In genomic region chr16:21650517-21650916, GRCh38 we compare ENCODE assay signal across 15 cellular contexts. TPM values are rescaled to one million over a fixed set of nuclear protein-coding genes. Genes with fewer than 3 reads are reported as not detected.
DNase-seq lines count a peak whose midpoint lies in the region; ATAC-seq, FAIRE-seq and TF ChIP-seq lines count a peak whose summit lies in the region.
"Had no signal": no experiment of that assay in that cellular context is flagged by ENCODE, and none has a peak within 500 bp of the region (broad histone marks: within the 10 kb centered on the region; RNA-seq: fewer than 3 reads in every experiment).

No MANE protein-coding gene starts in this region.

- in situ Hi-C loops in HepG2 (cut with HindIII; ENCODE audit: extremely low pct_ligation_motif_present, low pct_unique_long_range_greater_than_20kb) (no loop called here), mammary epithelial cell (cut with MboI; ENCODE audit: low sequenced_read_pairs in 2 of 2) (loop anchor here in 1 of 2 donors (25.0 kb wide), 1 partner anchor 162 kb away; no protein-coding TSS in a partner anchor)

- ATAC-seq in right lobe of liver (peak in 3 of 4 donors; percentile 36 to 61 (median 49)), HepG2 (no peak)

- 78% methylated on average over 1 of the region's 1 CpG for whole genome bisulfite sequencing in right lobe of liver (ENCODE audit: insufficient coverage, low coverage, low lambda C conversion rate, missing lambda C conversion rate)
- 100% methylated on average over 1 of the region's 1 CpG for WGBS in HepG2 (ENCODE audit: low lambda C conversion rate)
- WGBS in esophagus muscularis mucosa = 88% methylated on average over 1 of the region's 1 CpG
- WGBS in mammary epithelial cell (ENCODE audit: low coverage, missing lambda C conversion rate) = 100% methylated on average over 1 of the region's 1 CpG

- H3K79me2 ChIP-seq in HepG2 (ENCODE audit: insufficient read depth, low read length) (no peaks in the 10 kb centered on the region), mammary epithelial cell (ENCODE audit: insufficient read depth, low read length) (peaks cover 47% of the 10 kb centered on the region)

- BruUV-seq in HepG2 (replicated peaks; lab: Mats Ljungman, UMichigan) = no TSS peak
- BruUV-seq in mammary epithelial cell (replicated peaks; lab: Mats Ljungman, UMichigan) = no TSS peak

- intact Hi-C loops in right lobe of liver (cut with DNase I) (no loop called here), HepG2 (cut with micrococcal nuclease; ENCODE audit: unreplicated experiment) (no loop called here), esophagus muscularis mucosa (cut with DNase I) (no loop called here), mammary epithelial cell (cut with micrococcal nuclease) (loop anchor here (10.0 kb wide), 1 partner anchor 534 kb away; no protein-coding TSS in a partner anchor)

- H4K20me1 ChIP-seq in HepG2 (ENCODE audit: insufficient read depth, low read length) = peaks cover 3% of the 10 kb centered on the region; the same call in 1 of the 2 replicates
- H4K20me1 ChIP-seq in mammary epithelial cell (ENCODE audit: insufficient read depth, low read length) = no peaks in the 10 kb centered on the region

- dilution Hi-C loops in mammary epithelial cell (cut with HindIII; ENCODE audit: low sequenced_read_pairs) = no loop called here

- no peak overlapping the region for H3K4me2 ChIP-seq in HepG2 (ENCODE audit: low read depth, low read length)
- no peak overlapping the region for H3K4me2 ChIP-seq in mammary epithelial cell (ENCODE audit: insufficient read depth, low read depth, low read length)

- H3K36me3 ChIP-seq in right lobe of liver (peaks cover 0 to 6% (median 0%) of the 10 kb centered on the region in 4 donors), HepG2 (replicated peaks in 1 of 2; ENCODE audit: control insufficient read depth in 1 of 2, insufficient read depth in 2 of 2, low read length in 2 of 2) (peaks cover 12 to 18% of the 10 kb centered on the region in 2 experiments), esophagus muscularis mucosa (peaks cover 0 to 8% (median 6%) of the 10 kb centered on the region in 4 donors), mammary epithelial cell (ENCODE audit: insufficient read depth, low read length) (peaks cover 8% of the 10 kb centered on the region)

- peaks cover 0 to 7% (median 0%) of the 10 kb centered on the region in 4 donors for H3K4me1 ChIP-seq in right lobe of liver
- H3K4me1 ChIP-seq in HepG2 (ENCODE audit: insufficient read depth, low read length) = peaks cover 23% of the 10 kb centered on the region
- H3K4me1 ChIP-seq in esophagus muscularis mucosa = peaks cover 8 to 22% (median 15%) of the 10 kb centered on the region in 4 donors
- H3K4me1 ChIP-seq in mammary epithelial cell (ENCODE audit: insufficient read depth, low read length) = peaks cover 18% of the 10 kb centered on the region

- no peak for FAIRE-seq in HepG2 (lab: Jason Lieb, UNC)

- H3K9ac ChIP-seq in HepG2 (ENCODE audit: insufficient read depth, low read depth, low read length) (no peak overlapping the region), mammary epithelial cell (ENCODE audit: insufficient read depth, low read length) (no peak overlapping the region)

- no peak for DNase-seq in right lobe of liver
- DNase-seq in HepG2 (ENCODE audit: low spot score) = no peak
- peak; percentile 45 for DNase-seq in SKM-1 treated with dmso at 0.1 percent for 144 hours (lab: John Stamatoyannopoulos, UW; ENCODE audit: unreplicated experiment)
- peak; percentile 66 for DNase-seq in fibroblast of pulmonary artery (ENCODE audit: low read depth)
- DNase-seq in NCI-H69 (lab: John Stamatoyannopoulos, UW) = no peak
- DNase-seq in NCI-H187 (lab: John Stamatoyannopoulos, UW) = no peak
- DNase-seq in esophagus muscularis mucosa (ENCODE audit: extremely low spot score) = no peak
- no peak for DNase-seq in mammary epithelial cell
- DNase-seq: activated CD4-positive, alpha-beta memory T cell treated with anti-CD3 and anti-CD28 coated beads, Interleukin-2, amount 10 ng/mL, durations not matched to agents 7 days and 5 days; activated effector memory CD4-positive, alpha-beta T cell treated with anti-CD3 and anti-CD28 coated beads, Interleukin-2, amount 50 U/mL, for 16 hours; foreskin melanocyte; NCI-H2029; NCI-H82; stomach had no signal

- TF ChIP-seq EP300 in HepG2 (IDR thresholded peaks at IDR 0.05; ENCODE audit: low read depth in 2 of 2, low read length in 2 of 2) = no peak
- TF ChIP-seq EP300 in HepG2 (CRISPR knock-in tag; IDR thresholded peaks at IDR 0.05; ENCODE audit: borderline replicate concordance) = no peak
- TF ChIP-seq EP300 in esophagus muscularis mucosa (IDR thresholded peaks at IDR 0.05) = no peak

- CTCF ChIA-PET in HepG2 (lab: Yijun Ruan, JAX; ENCODE audit: low intra/inter-chr PET ratio, low total read pairs) = no interaction called here
- CTCF ChIA-PET in mammary epithelial cell (lab: Charles Lee; ENCODE audit: low non-redundant PET) = no interaction called here

- no peak overlapping the region for H2AFZ ChIP-seq in HepG2 (ENCODE audit: low read length)
- no peak overlapping the region for H2AFZ ChIP-seq in mammary epithelial cell (ENCODE audit: low read depth, low read length)

- POLR2A ChIA-PET in HepG2 (lab: Yijun Ruan, JAX) = no interaction called here

- TF ChIP-seq CTCF in right lobe of liver (IDR thresholded peaks at IDR 0.05) = no peak
- no peak for TF ChIP-seq CTCF in HepG2 (CRISPR knock-in tag; IDR thresholded peaks at IDR 0.05)
- TF ChIP-seq CTCF in fibroblast of pulmonary artery (IDR thresholded peaks at IDR 0.05; ENCODE audit: low read length, missing control alignments) = no peak
- no peak for TF ChIP-seq CTCF in esophagus muscularis mucosa (IDR thresholded peaks at IDR 0.05)
- TF ChIP-seq CTCF in mammary epithelial cell (conservative IDR thresholded peaks at IDR 0.05 in 1 of 2, IDR thresholded peaks at IDR 0.05 in 1 of 2; ENCODE audit: extremely low read depth in 1 of 2, insufficient read depth in 1 of 2, low read depth in 1 of 2, low read length in 2 of 2) = no peak

- H3K9me3 ChIP-seq in right lobe of liver (no peaks in the 10 kb centered on the region), HepG2 (ENCODE audit: low read length) (no peaks in the 10 kb centered on the region), esophagus muscularis mucosa (no peaks in the 10 kb centered on the region), mammary epithelial cell (replicated peaks; ENCODE audit: insufficient read depth, low read length) (no peaks in the 10 kb centered on the region)
- H3K9me3 ChIP-seq: stomach, vagina had no signal

- H3K4me3 ChIP-seq in right lobe of liver (peak overlapping the region in 1 of 3 donors; percentile 14), HepG2 (replicated peaks in 1 of 3; ENCODE audit: insufficient read depth in 1 of 3, low read depth in 2 of 3, low read length in 3 of 3) (no peak overlapping the region), fibroblast of pulmonary artery (replicated peaks; ENCODE audit: low read depth, low read length) (no peak overlapping the region), esophagus muscularis mucosa (no peak overlapping the region), mammary epithelial cell (replicated peaks in 1 of 3; ENCODE audit: insufficient read depth in 1 of 3, low read depth in 2 of 3, low read length in 3 of 3) (no peak overlapping the region)
- H3K4me3 ChIP-seq: vagina had no signal

- no peak for TF ChIP-seq POLR2A in right lobe of liver (IDR thresholded peaks at IDR 0.05)
- TF ChIP-seq POLR2A in HepG2 (IDR thresholded peaks at IDR 0.05; ENCODE audit: insufficient read depth in 1 of 2, low read depth in 2 of 2, low read length in 2 of 2) = no peak
- TF ChIP-seq POLR2A in esophagus muscularis mucosa (IDR thresholded peaks at IDR 0.05; ENCODE audit: low read depth) = no peak

- no peak for TF ChIP-seq RAD21 in HepG2 (CRISPR knock-in tag; IDR thresholded peaks at IDR 0.05)

- H3K27me3 ChIP-seq in right lobe of liver = no peaks in the 10 kb centered on the region
- no peaks in the 10 kb centered on the region for H3K27me3 ChIP-seq in HepG2 (ENCODE audit: control insufficient read depth in 1 of 2, insufficient read depth in 2 of 2, low read length in 2 of 2)
- no peaks in the 10 kb centered on the region for H3K27me3 ChIP-seq in esophagus muscularis mucosa
- H3K27me3 ChIP-seq in mammary epithelial cell (ENCODE audit: insufficient read depth, low read length) = no peaks in the 10 kb centered on the region
- H3K27me3 ChIP-seq: stomach, vagina had no signal

- H3K27ac ChIP-seq in right lobe of liver (peak overlapping the region in 1 of 3 donors; percentile 24), HepG2 (ENCODE audit: extremely low read length, insufficient read depth, low read length) (no peak overlapping the region), esophagus muscularis mucosa (replicated peaks in 1 of 4) (peak overlapping the region in 1 of 4 donors; percentile 10), mammary epithelial cell (ENCODE audit: insufficient read depth, low read depth, low read length) (no peak overlapping the region)
- H3K27ac ChIP-seq: vagina had no signal

RNA-seq across cellular contexts. Expression of gene IGSF6, which starts 1.9 kb away (rescaled TPM):
- 10 to 100 TPM in 1 of 6 experiments, 1 to 10 TPM in 5; 1.9 to 20.5 (median 3.4) TPM for total RNA-seq in right lobe of liver
- not detected in 2 replicates for total RNA-seq in HepG2 (2016; rRNA removed; fragmentation: Illumina TruSeq; extraction: Trizol)
- not detected in 2 replicates for total RNA-seq in HepG2 (2016; cell fraction: cytosol; rRNA removed; fragmentation: Illumina TruSeq; extraction: Trizol; ENCODE audit: low read depth)
- total RNA-seq in HepG2 (2016; cell fraction: insoluble cytoplasmic fraction; rRNA removed; fragmentation: Illumina TruSeq; extraction: Trizol) = not detected in 2 replicates
- not detected in 2 replicates for total RNA-seq in HepG2 (2016; cell fraction: membrane; rRNA removed; fragmentation: Illumina TruSeq; extraction: Trizol)
- not detected in 2 replicates for total RNA-seq in HepG2 (2016; cell fraction: nucleus; rRNA removed; fragmentation: Illumina TruSeq; extraction: Trizol)
- polyA plus RNA-seq in HepG2 (2011; rRNA removed) = not detected in 2 replicates
- not detected in 2 replicates for polyA plus RNA-seq in HepG2 (2011; cell fraction: cytosol; rRNA removed)
- not detected in 2 replicates for polyA plus RNA-seq in HepG2 (2011; cell fraction: nucleus; rRNA removed)
- polyA plus RNA-seq in HepG2 (2012) = 0.19 and 0.24 TPM in 2 replicates
- polyA plus RNA-seq in HepG2 (2016; cell fraction: cytosol; fragmentation: Illumina TruSeq; extraction: Trizol; ENCODE audit: low read depth) = not detected in 2 replicates
- polyA plus RNA-seq in HepG2 (2016; cell fraction: insoluble cytoplasmic fraction; fragmentation: Illumina TruSeq; extraction: Trizol; ENCODE audit: low read depth) = not detected in 2 replicates
- polyA plus RNA-seq in HepG2 (2016; cell fraction: membrane; fragmentation: Illumina TruSeq; extraction: Trizol; ENCODE audit: low read depth) = not detected in 2 replicates
- not detected in 2 replicates for polyA plus RNA-seq in HepG2 (2016; cell fraction: nucleus; fragmentation: Illumina TruSeq; extraction: Trizol; ENCODE audit: insufficient read depth, low read depth)
- polyA minus RNA-seq in HepG2 (2011; rRNA and poly(A)+ RNA removed; ENCODE audit: low replicate concordance) = not detected in 2 replicates
- polyA minus RNA-seq in HepG2 (2011; cell fraction: cytosol; rRNA and poly(A)+ RNA removed) = not detected in 2 replicates
- polyA minus RNA-seq in HepG2 (2011; cell fraction: nucleus; rRNA and poly(A)+ RNA removed) = not detected in 2 replicates
- total RNA-seq in esophagus muscularis mucosa = 1 to 10 TPM in 2 of 4 donors, under 1 TPM in 2; 0.69 to 4.5 (median 1.3) TPM
- total RNA-seq in mammary epithelial cell = not detected
- not detected for polyA plus RNA-seq in mammary epithelial cell
- not detected for polyA minus RNA-seq in mammary epithelial cell

RNA-seq across cellular contexts. Expression of gene OTOA, which starts 13.3 kb away (rescaled TPM):
- under 1 TPM in 4 of 6 experiments, not detected in 2; 0.12 to 0.25 (median 0.17) TPM for total RNA-seq in right lobe of liver
- total RNA-seq in HepG2 (2016; rRNA removed; fragmentation: Illumina TruSeq; extraction: Trizol) = 0.11 and 0.15 TPM in 2 replicates
- total RNA-seq in HepG2 (2016; cell fraction: cytosol; rRNA removed; fragmentation: Illumina TruSeq; extraction: Trizol; ENCODE audit: low read depth) = 0.09 and 0.10 TPM in 2 replicates
- total RNA-seq in HepG2 (2016; cell fraction: insoluble cytoplasmic fraction; rRNA removed; fragmentation: Illumina TruSeq; extraction: Trizol) = 0.06 and 0.11 TPM in 2 replicates
- total RNA-seq in HepG2 (2016; cell fraction: membrane; rRNA removed; fragmentation: Illumina TruSeq; extraction: Trizol) = 0.10 TPM in 1 of 2 replicates, not detected in the other
- total RNA-seq in HepG2 (2016; cell fraction: nucleus; rRNA removed; fragmentation: Illumina TruSeq; extraction: Trizol) = 0.40 and 0.50 TPM in 2 replicates
- polyA plus RNA-seq in HepG2 (2011; rRNA removed) = 0.01 and 0.05 TPM in 2 replicates
- polyA plus RNA-seq in HepG2 (2011; cell fraction: cytosol; rRNA removed) = 0.04 and 0.09 TPM in 2 replicates
- 0.06 and 0.10 TPM in 2 replicates for polyA plus RNA-seq in HepG2 (2011; cell fraction: nucleus; rRNA removed)
- polyA plus RNA-seq in HepG2 (2012) = 0.04 TPM in 1 of 2 replicates, not detected in the other
- polyA plus RNA-seq in HepG2 (2016; cell fraction: cytosol; fragmentation: Illumina TruSeq; extraction: Trizol; ENCODE audit: low read depth) = 0.05 TPM in 1 of 2 replicates, not detected in the other
- polyA plus RNA-seq in HepG2 (2016; cell fraction: insoluble cytoplasmic fraction; fragmentation: Illumina TruSeq; extraction: Trizol; ENCODE audit: low read depth) = 0.08 TPM in 1 of 2 replicates, not detected in the other
- 0.06 TPM in 1 of 2 replicates, not detected in the other for polyA plus RNA-seq in HepG2 (2016; cell fraction: membrane; fragmentation: Illumina TruSeq; extraction: Trizol; ENCODE audit: low read depth)
- 0.20 and 0.56 TPM in 2 replicates for polyA plus RNA-seq in HepG2 (2016; cell fraction: nucleus; fragmentation: Illumina TruSeq; extraction: Trizol; ENCODE audit: insufficient read depth, low read depth)
- 0.05 TPM in 1 of 2 replicates, not detected in the other for polyA minus RNA-seq in HepG2 (2011; rRNA and poly(A)+ RNA removed; ENCODE audit: low replicate concordance)
- not detected in 2 replicates for polyA minus RNA-seq in HepG2 (2011; cell fraction: cytosol; rRNA and poly(A)+ RNA removed)
- 0.25 and 0.26 TPM in 2 replicates for polyA minus RNA-seq in HepG2 (2011; cell fraction: nucleus; rRNA and poly(A)+ RNA removed)
- total RNA-seq in esophagus muscularis mucosa = under 1 TPM in 2 of 4 donors, not detected in 2; 0.11 to 0.33 TPM
- total RNA-seq in mammary epithelial cell = 1 to 10 TPM in 1 of 2 donors, under 1 TPM in 1; 0.21 to 1.5 TPM
- 0.07 TPM for polyA plus RNA-seq in mammary epithelial cell
- polyA minus RNA-seq in mammary epithelial cell = not detected
- total RNA-seq: vagina had no signal

RNA-seq across cellular contexts. Expression of gene METTL9, which starts 51.1 kb away (rescaled TPM):
- total RNA-seq in right lobe of liver (10 to 100 TPM in 5 of 6 experiments, 1 to 10 TPM in 1; 9.6 to 29.3 (median 15.5) TPM), HepG2 (2016; rRNA removed; fragmentation: Illumina TruSeq; extraction: Trizol) (175 and 204 TPM in 2 replicates), esophagus muscularis mucosa (100 to 1,000 TPM in 2 of 4 donors, 10 to 100 TPM in 2; 70.2 to 122 (median 106) TPM), mammary epithelial cell (100 to 1,000 TPM in 1 of 2 donors, 10 to 100 TPM in 1; 86.1 to 131 TPM)
- total RNA-seq in HepG2 (2016; cell fraction: cytosol; rRNA removed; fragmentation: Illumina TruSeq; extraction: Trizol; ENCODE audit: low read depth) = 260 and 296 TPM in 2 replicates
- 189 and 192 TPM in 2 replicates for total RNA-seq in HepG2 (2016; cell fraction: insoluble cytoplasmic fraction; rRNA removed; fragmentation: Illumina TruSeq; extraction: Trizol)
- 531 and 570 TPM in 2 replicates for total RNA-seq in HepG2 (2016; cell fraction: membrane; rRNA removed; fragmentation: Illumina TruSeq; extraction: Trizol)
- 102 and 120 TPM in 2 replicates for total RNA-seq in HepG2 (2016; cell fraction: nucleus; rRNA removed; fragmentation: Illumina TruSeq; extraction: Trizol)
- polyA plus RNA-seq in HepG2 (2011; rRNA removed) (96.9 and 123 TPM in 2 replicates), mammary epithelial cell (62.0 TPM)
- 57.9 and 89.7 TPM in 2 replicates for polyA plus RNA-seq in HepG2 (2011; cell fraction: cytosol; rRNA removed)
- 22.0 and 27.5 TPM in 2 replicates for polyA plus RNA-seq in HepG2 (2011; cell fraction: nucleus; rRNA removed)
- 128 and 134 TPM in 2 replicates for polyA plus RNA-seq in HepG2 (2012)
- 385 and 459 TPM in 2 replicates for polyA plus RNA-seq in HepG2 (2016; cell fraction: cytosol; fragmentation: Illumina TruSeq; extraction: Trizol; ENCODE audit: low read depth)
- polyA plus RNA-seq in HepG2 (2016; cell fraction: insoluble cytoplasmic fraction; fragmentation: Illumina TruSeq; extraction: Trizol; ENCODE audit: low read depth) = 218 and 221 TPM in 2 replicates
- 534 and 554 TPM in 2 replicates for polyA plus RNA-seq in HepG2 (2016; cell fraction: membrane; fragmentation: Illumina TruSeq; extraction: Trizol; ENCODE audit: low read depth)
- polyA plus RNA-seq in HepG2 (2016; cell fraction: nucleus; fragmentation: Illumina TruSeq; extraction: Trizol; ENCODE audit: insufficient read depth, low read depth) = 143 and 144 TPM in 2 replicates
- 23.0 and 41.2 TPM in 2 replicates for polyA minus RNA-seq in HepG2 (2011; rRNA and poly(A)+ RNA removed; ENCODE audit: low replicate concordance)
- 66.7 and 68.9 TPM in 2 replicates for polyA minus RNA-seq in HepG2 (2011; cell fraction: cytosol; rRNA and poly(A)+ RNA removed)
- 50.9 and 56.4 TPM in 2 replicates for polyA minus RNA-seq in HepG2 (2011; cell fraction: nucleus; rRNA and poly(A)+ RNA removed)
- polyA minus RNA-seq in mammary epithelial cell = 34.9 TPM

Comparison
In these comparisons a context has a peak if more than half of its experiments do, and no peak if none do; other contexts are left out.
1. DNase-seq: peak in SKM-1 treated with dmso at 0.1 percent for 144 hours (single experiment) and fibroblast of pulmonary artery (single experiment); none in right lobe of liver (0 of 3), HepG2 (single experiment), NCI-H69 (single experiment), NCI-H187 (0 of 2), esophagus muscularis mucosa (single experiment) and mammary epithelial cell (single experiment).